9 cellular contexts compared by ENCODE assay signal in the genomic region with DNA sequence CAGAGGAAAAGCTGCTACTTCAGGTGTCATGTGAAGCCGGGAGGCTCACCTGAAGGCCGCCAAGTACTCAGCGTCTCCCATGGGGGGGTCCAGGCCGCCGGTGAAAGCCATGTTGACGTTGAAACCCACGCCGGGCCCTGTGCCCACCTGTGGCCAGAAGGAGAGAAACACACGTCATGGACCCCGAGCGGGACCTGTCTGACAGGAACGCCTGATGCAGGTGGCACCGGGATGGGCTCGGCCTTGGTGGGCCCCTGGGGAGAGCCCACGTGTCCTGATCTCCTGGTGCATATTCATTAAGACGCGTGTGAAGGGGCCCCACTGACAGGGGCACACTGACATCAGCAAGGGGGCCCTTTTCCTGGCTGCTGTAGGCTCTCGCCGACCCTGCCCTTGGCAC.
"Had no signal": no experiment of that assay in that cellular context is flagged by ENCODE, and none has a peak within 500 bp of the region (broad histone marks: within the 10 kb centered on the region; RNA-seq: fewer than 3 reads in every experiment).

No MANE protein-coding gene starts in this region.

- DNase-seq: GM23248, GOT3, H7, HFFc6 had no signal

- H3K27ac Mint-ChIP-seq: HFFc6, IgD-negative memory B cell had no signal

- ATAC-seq: HCT116, HepG2 had no signal

- H3K4me3 Mint-ChIP-seq: HFFc6, IgD-negative memory B cell had no signal

- H3K27ac ChIP-seq: GM23248, HL-60 had no signal

- H3K4me1 Mint-ChIP-seq: IgD-negative memory B cell had no signal

- H3K9me3 ChIP-seq: HAP-1 had no signal

- H3K36me3 ChIP-seq: HAP-1 had no signal

- H3K27me3 Mint-ChIP-seq: IgD-negative memory B cell had no signal

- H3K9me3 Mint-ChIP-seq: HFFc6 had no signal

- H3K4me1 ChIP-seq: HAP-1 had no signal

- H3K4me3 ChIP-seq: GM23248, HAP-1 had no signal

- H3K9ac ChIP-seq: GM23248 had no signal
